3 cellular contexts compared by ENCODE assay signal in the genomic region with DNA sequence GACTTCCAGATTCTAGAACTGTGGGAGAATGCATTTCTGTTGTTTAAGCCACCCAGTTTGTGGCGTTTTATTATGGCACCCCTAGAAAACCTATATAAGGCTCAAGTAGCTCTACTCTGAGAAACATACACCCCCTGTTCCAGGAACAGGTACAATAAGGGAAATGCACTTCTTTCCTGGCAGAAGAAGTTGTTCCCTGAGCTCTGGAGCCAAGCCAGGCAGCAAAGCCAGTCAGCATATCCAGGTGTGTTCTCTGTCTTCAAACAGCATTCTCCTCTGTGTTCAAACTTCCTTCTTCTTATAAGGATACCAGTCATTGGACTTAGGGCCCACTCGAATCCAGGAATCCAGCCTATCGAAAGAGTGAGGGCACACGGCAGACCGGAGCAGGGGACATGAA.
"Had no signal": no experiment of that assay in that cellular context is flagged by ENCODE, and none has a peak within 500 bp of the region (broad histone marks: within the 10 kb centered on the region; RNA-seq: fewer than 3 reads in every experiment).

No MANE protein-coding gene starts in this region.

- DNase-seq: GDM1, GF-D8 had no signal

- ATAC-seq: GM12878 had no signal

- H3K4me3 ChIP-seq: GM12878 had no signal
